In genomic region chr9:112752334-112753110, GRCh38 we compare ENCODE assay signal across 11 cellular contexts. TPM values are rescaled to one million over a fixed set of nuclear protein-coding genes. Genes with fewer than 3 reads are reported as not detected.
A peak's percentile ranks its signal among the peaks of the same experiment; 100 is the strongest.
DNase-seq lines count a peak whose midpoint lies in the region; ATAC-seq and TF ChIP-seq lines count a peak whose summit lies in the region.
"Had no signal": no experiment of that assay in that cellular context is flagged by ENCODE, and none has a peak within 500 bp of the region (broad histone marks: within the 10 kb centered on the region; RNA-seq: fewer than 3 reads in every experiment).

No MANE protein-coding gene starts in this region.

- 80% methylated on average over 5 to 6 of the region's 6 CpGs for WGBS in transverse colon (ENCODE audit: low coverage in 1 of 2), 2 donors

- DNase-seq in activated naive CD4-positive, alpha-beta T cell treated with anti-CD3 and anti-CD28 coated beads, Interleukin-2, amount 50 U/mL, for 16 hours = no peak
- no peak for DNase-seq in activated CD8-positive, alpha-beta T cell treated with anti-CD3 and anti-CD28 coated beads, Interleukin-2, amount 10 ng/mL, durations not matched to agents 7 days and 5 days
- DNase-seq in kidney tubule cell (ENCODE audit: low spot score) (peak; percentile 9), transverse colon (no peak)
- DNase-seq in activated CD8-positive, alpha-beta memory T cell treated with anti-CD3 and anti-CD28 coated beads for 24 hours = no peak
- DNase-seq: activated CD4-positive, alpha-beta T cell treated with anti-CD3 and anti-CD28 coated beads for 1 hour; NCI-H69; retina had no signal

- H3K27ac ChIP-seq in transverse colon = peak overlapping the region in 3 of 4 donors; percentile 85 to 91 (median 90)

- in situ Hi-C loops in transverse colon (cut with MboI; ENCODE audit: low pct_ligation_motif_present in 1 of 4, low pct_unique_long_range_greater_than_20kb in 1 of 4, low sequenced_read_pairs in 3 of 4) = no loop called here

- no peak for TF ChIP-seq POLR2A in transverse colon (IDR thresholded peaks at IDR 0.05)

- no peaks in the 10 kb centered on the region for H3K27me3 Mint-ChIP-seq in activated naive CD4-positive, alpha-beta T cell treated with anti-CD3 and anti-CD28 coated beads, Interleukin-2, amount 50 U/mL, for 24 hours
- peaks cover under 1% of the 10 kb centered on the region for H3K27me3 Mint-ChIP-seq in activated CD8-positive, alpha-beta T cell treated with anti-CD3 and anti-CD28 coated beads, Interleukin-2, amount 10 ng/mL, durations not matched to agents 7 days and 5 days (ENCODE audit: low read depth)

- ATAC-seq in activated CD8-positive, alpha-beta T cell treated with anti-CD3 and anti-CD28 coated beads, Interleukin-2, amount 10 ng/mL, durations not matched to agents 7 days and 5 days = no peak
- ATAC-seq in HG03442 (IDR thresholded peaks at IDR 0.05; ENCODE audit: unreplicated experiment) = no peak
- ATAC-seq in HG03045 (IDR thresholded peaks at IDR 0.05; ENCODE audit: unreplicated experiment) = no peak

- no peaks in the 10 kb centered on the region for H3K36me3 Mint-ChIP-seq in activated naive CD4-positive, alpha-beta T cell treated with anti-CD3 and anti-CD28 coated beads, Interleukin-2, amount 50 U/mL, for 24 hours
- peaks cover 6% of the 10 kb centered on the region for H3K36me3 Mint-ChIP-seq in activated CD8-positive, alpha-beta T cell treated with anti-CD3 and anti-CD28 coated beads, Interleukin-2, amount 10 ng/mL, durations not matched to agents 7 days and 5 days (ENCODE audit: low read depth)

- no peaks in the 10 kb centered on the region for H3K36me3 ChIP-seq in transverse colon

- POLR2A ChIA-PET in activated CD8-positive, alpha-beta T cell treated with anti-CD3 and anti-CD28 coated beads, Interleukin-2, amount 10 ng/mL, durations not matched to agents 7 days and 5 days (lab: Charles Lee) = interaction anchor here (0.6 to 1.9 kb wide), 2 partner anchors 34 to 423 kb away, joined by 4 to 7 read pairs; partner anchors contain the start of gene INIP

- no peaks in the 10 kb centered on the region for H3K9me3 Mint-ChIP-seq in activated naive CD4-positive, alpha-beta T cell treated with anti-CD3 and anti-CD28 coated beads, Interleukin-2, amount 50 U/mL, for 24 hours
- no peaks in the 10 kb centered on the region for H3K9me3 Mint-ChIP-seq in activated CD8-positive, alpha-beta T cell treated with anti-CD3 and anti-CD28 coated beads, Interleukin-2, amount 10 ng/mL, durations not matched to agents 7 days and 5 days (ENCODE audit: insufficient read depth)

- peaks cover 71% of the 10 kb centered on the region for H3K4me1 Mint-ChIP-seq in activated naive CD4-positive, alpha-beta T cell treated with anti-CD3 and anti-CD28 coated beads, Interleukin-2, amount 50 U/mL, for 24 hours
- peaks cover 74% of the 10 kb centered on the region for H3K4me1 Mint-ChIP-seq in activated CD8-positive, alpha-beta T cell treated with anti-CD3 and anti-CD28 coated beads, Interleukin-2, amount 10 ng/mL, durations not matched to agents 7 days and 5 days (ENCODE audit: low read depth)

- peaks cover 26 to 70% (median 52%) of the 10 kb centered on the region in 4 donors for H3K4me1 ChIP-seq in transverse colon

- no peaks in the 10 kb centered on the region for H3K9me3 ChIP-seq in transverse colon

- TF ChIP-seq CTCF in transverse colon (IDR thresholded peaks at IDR 0.05) = no peak

- H3K27ac Mint-ChIP-seq in activated naive CD4-positive, alpha-beta T cell treated with anti-CD3 and anti-CD28 coated beads, Interleukin-2, amount 50 U/mL, for 24 hours = no peak overlapping the region
- no peak overlapping the region for H3K27ac Mint-ChIP-seq in activated CD8-positive, alpha-beta T cell treated with anti-CD3 and anti-CD28 coated beads, Interleukin-2, amount 10 ng/mL, durations not matched to agents 7 days and 5 days

- intact Hi-C loops in transverse colon (cut with DNase I; ENCODE audit: low total_unique reads) = no loop called here

- H3K4me3 ChIP-seq in transverse colon = peak overlapping the region in 2 of 4 donors; percentile 84 to 87

- CTCF ChIA-PET in activated CD8-positive, alpha-beta T cell treated with anti-CD3 and anti-CD28 coated beads, Interleukin-2, amount 10 ng/mL, durations not matched to agents 7 days and 5 days (lab: Charles Lee) = interaction anchor here (1.2 to 3.5 kb wide), 2 partner anchors 34 to 41 kb away, joined by 3 to 22 read pairs; partner anchors contain the start of gene INIP

- H3K4me3 Mint-ChIP-seq in activated naive CD4-positive, alpha-beta T cell treated with anti-CD3 and anti-CD28 coated beads, Interleukin-2, amount 50 U/mL, for 24 hours = peak overlapping the region; percentile 84
- H3K4me3 Mint-ChIP-seq in activated CD8-positive, alpha-beta T cell treated with anti-CD3 and anti-CD28 coated beads, Interleukin-2, amount 10 ng/mL, durations not matched to agents 7 days and 5 days = peak overlapping the region; percentile 76

- H3K27me3 ChIP-seq in transverse colon = no peaks in the 10 kb centered on the region

- no peak for TF ChIP-seq EP300 in transverse colon (IDR thresholded peaks at IDR 0.05; ENCODE audit: low read depth)

RNA-seq across cellular contexts. Expression of gene SNX30, which starts 2.0 kb away (rescaled TPM):
- total RNA-seq in activated CD8-positive, alpha-beta T cell treated with anti-CD3 and anti-CD28 coated beads, Interleukin-2, amount 10 ng/mL, durations not matched to agents 7 days and 5 days = 1 to 10 TPM; 5.5 to 7.2 TPM
- 10 to 100 TPM; 15.7 to 46.4 (median 45.7) TPM for total RNA-seq in transverse colon

RNA-seq across cellular contexts. Expression of gene INIP, which starts 34.6 kb away (rescaled TPM):
- total RNA-seq in activated CD8-positive, alpha-beta T cell treated with anti-CD3 and anti-CD28 coated beads, Interleukin-2, amount 10 ng/mL, durations not matched to agents 7 days and 5 days = 10 to 100 TPM; 32.1 to 32.8 TPM
- total RNA-seq in transverse colon = 10 to 100 TPM in 3 of 4 donors, 1 to 10 TPM in 1; 9.6 to 22.9 (median 16.2) TPM
